ENCODE assay signal across 8 cellular contexts in the genomic region with DNA sequence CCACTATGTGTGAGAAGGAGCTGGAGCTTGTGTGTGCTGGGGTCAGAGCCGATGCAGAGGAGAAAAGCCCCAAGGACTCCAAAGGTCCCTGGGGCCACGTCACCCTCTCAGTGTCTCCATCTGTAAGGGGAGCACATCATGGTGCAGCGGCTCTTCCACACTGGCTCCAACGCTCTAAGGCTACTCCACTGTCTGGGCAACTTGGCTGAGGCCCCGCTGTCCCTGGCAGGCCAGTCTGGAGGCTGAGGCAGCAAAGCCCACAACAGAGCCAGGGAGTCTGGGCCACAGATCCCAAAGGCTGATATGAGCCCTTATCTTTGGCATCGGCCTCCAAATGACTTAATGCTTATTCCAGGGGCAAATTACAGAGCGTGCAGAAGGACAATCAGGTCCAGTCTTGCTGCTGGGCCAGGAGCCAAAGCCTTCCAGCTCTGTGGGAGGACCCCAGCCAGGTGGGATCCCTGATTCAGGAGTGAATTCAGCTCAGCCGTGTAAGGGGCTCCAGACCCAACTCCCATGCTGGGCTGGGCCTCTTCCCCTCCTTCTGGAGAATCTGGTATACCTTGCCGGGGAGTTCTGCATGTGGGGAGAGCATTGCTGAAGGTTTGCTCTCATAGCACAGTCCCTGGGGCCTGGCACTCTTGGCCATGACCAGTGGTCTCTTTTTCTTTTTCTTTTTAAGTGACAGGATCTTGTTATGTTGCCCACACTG. TPM values are rescaled to one million over a fixed set of nuclear protein-coding genes. Genes with fewer than 3 reads are reported as not detected.
DNase-seq lines count a peak whose midpoint lies in the region; ATAC-seq and TF ChIP-seq lines count a peak whose summit lies in the region.

No MANE protein-coding gene starts in this region.

- H3K36me3 ChIP-seq in hepatocyte (replicated peaks; ENCODE audit: insufficient read depth, low read depth) (no peaks in the 10 kb centered on the region), thoracic aorta (no peaks in the 10 kb centered on the region)

- H3K36me3 Mint-ChIP-seq in activated T-cell treated with anti-CD3 and anti-CD28 coated beads, Interleukin-2, amount 50 U/mL, for 24 hours (ENCODE audit: low read depth): peaks cover 33% of the 10 kb centered on the region

- H3K9me3 Mint-ChIP-seq in activated T-cell treated with anti-CD3 and anti-CD28 coated beads, Interleukin-2, amount 50 U/mL, for 24 hours: no peaks in the 10 kb centered on the region

- no peak overlapping the region for H2AFZ ChIP-seq in hepatocyte

- TF ChIP-seq CTCF in hepatocyte (IDR thresholded peaks at IDR 0.05; ENCODE audit: poor library complexity): no peak
- TF ChIP-seq CTCF in thoracic aorta (IDR thresholded peaks at IDR 0.05): no peak

- H3K9me2 ChIP-seq in hepatocyte (replicated peaks; ENCODE audit: insufficient read depth): no peaks in the 10 kb centered on the region

- no peaks in the 10 kb centered on the region for H4K20me1 ChIP-seq in hepatocyte (ENCODE audit: insufficient read depth, poor library complexity, severe bottlenecking)

- DNase-seq in activated T-cell treated with anti-CD3 and anti-CD28 coated beads, Interleukin-2, amount 50 U/mL, for 24 hours: no peak
- DNase-seq in activated T-cell treated with anti-CD3 and anti-CD28 coated beads for 4 hours (no peak), T follicular helper cell (ENCODE audit: low read depth) (peak; percentile 29), hepatocyte (ENCODE audit: low spot score) (no peak), thoracic aorta (ENCODE audit: low spot score) (peak; percentile 1), NCI-H2107 (lab: John Stamatoyannopoulos, UW) (no peak), OCI-M1 (lab: John Stamatoyannopoulos, UW) (no peak)

- peak overlapping the region; percentile 85 for H3K4me3 Mint-ChIP-seq in activated T-cell treated with anti-CD3 and anti-CD28 coated beads, Interleukin-2, amount 50 U/mL, for 24 hours

- ATAC-seq in thoracic aorta (ENCODE audit: insufficient number of reproducible peaks, low FRiP score, low read depth): peak; percentile 11
- ATAC-seq in HG03108 (IDR thresholded peaks at IDR 0.05; ENCODE audit: unreplicated experiment): no peak

- peaks cover 69% of the 10 kb centered on the region for H3K4me1 Mint-ChIP-seq in activated T-cell treated with anti-CD3 and anti-CD28 coated beads, Interleukin-2, amount 50 U/mL, for 24 hours (ENCODE audit: low read depth)

- 61% methylated on average over 9 of the region's 9 CpGs for WGBS in hepatocyte (ENCODE audit: low lambda C conversion rate, missing lambda C conversion rate)

- H3K4me3 ChIP-seq in hepatocyte (no peak overlapping the region), thoracic aorta (peak overlapping the region; percentile 77)

- H3K9me3 ChIP-seq in hepatocyte (ENCODE audit: low read depth): no peaks in the 10 kb centered on the region
- H3K9me3 ChIP-seq in thoracic aorta: no peaks in the 10 kb centered on the region

- H3K27ac ChIP-seq in hepatocyte (peak overlapping the region; percentile 49), thoracic aorta (peak overlapping the region; percentile 69 to 73)

- peak overlapping the region; percentile 99 for H3K27ac Mint-ChIP-seq in activated T-cell treated with anti-CD3 and anti-CD28 coated beads, Interleukin-2, amount 50 U/mL, for 24 hours

- H3K4me2 ChIP-seq in hepatocyte: no peak overlapping the region

- H3K27me3 Mint-ChIP-seq in activated T-cell treated with anti-CD3 and anti-CD28 coated beads, Interleukin-2, amount 50 U/mL, for 24 hours: no peaks in the 10 kb centered on the region

- H3K4me1 ChIP-seq in hepatocyte (ENCODE audit: insufficient read depth): peaks cover 19% of the 10 kb centered on the region
- H3K4me1 ChIP-seq in thoracic aorta (ENCODE audit: control insufficient read depth in 1 of 2, low read depth in 2 of 2): peaks cover 21 to 57% of the 10 kb centered on the region in 2 donors

- no peaks in the 10 kb centered on the region for H3K79me2 ChIP-seq in hepatocyte

- H3K27me3 ChIP-seq in hepatocyte (no peaks in the 10 kb centered on the region), thoracic aorta (replicated peaks; ENCODE audit: insufficient read depth) (no peaks in the 10 kb centered on the region)

RNA-seq across cellular contexts. Expression of gene DUSP2, which starts 1.8 kb away (rescaled TPM):
- total RNA-seq in hepatocyte: 7.2 and 11.3 TPM in 2 replicates
- 17.0 and 24.0 TPM in 2 replicates for polyA plus RNA-seq in hepatocyte
- total RNA-seq in thoracic aorta: 10 to 100 TPM in 1 of 2 donors, 1 to 10 TPM in 1; 8.5 to 22.2 TPM

RNA-seq across cellular contexts. Expression of gene ASTL, which starts 8.7 kb away (rescaled TPM):
- total RNA-seq in hepatocyte (not detected in 2 replicates), thoracic aorta (not detected)
- polyA plus RNA-seq in hepatocyte: not detected in 2 replicates

RNA-seq across cellular contexts. Expression of gene ADRA2B, which starts 30.7 kb away (rescaled TPM):
- total RNA-seq in hepatocyte (0.56 and 0.87 TPM in 2 replicates), thoracic aorta (1 to 10 TPM; 3.5 to 4.5 TPM)
- polyA plus RNA-seq in hepatocyte: 0.66 TPM in 1 of 2 replicates, not detected in the other

Comparison
In these comparisons a context has a peak if more than half of its experiments do, and no peak if none do; other contexts are left out.
1. DNase-seq: peak in T follicular helper cell (single experiment) and thoracic aorta (single experiment); none in activated T-cell treated with anti-CD3 and anti-CD28 coated beads, Interleukin-2, amount 50 U/mL, for 24 hours (single experiment), activated T-cell treated with anti-CD3 and anti-CD28 coated beads for 4 hours (single experiment), hepatocyte (single experiment), NCI-H2107 (single experiment) and OCI-M1 (single experiment).